Comparison of ENCODE assay signal across 24 cellular contexts in the genomic region with DNA sequence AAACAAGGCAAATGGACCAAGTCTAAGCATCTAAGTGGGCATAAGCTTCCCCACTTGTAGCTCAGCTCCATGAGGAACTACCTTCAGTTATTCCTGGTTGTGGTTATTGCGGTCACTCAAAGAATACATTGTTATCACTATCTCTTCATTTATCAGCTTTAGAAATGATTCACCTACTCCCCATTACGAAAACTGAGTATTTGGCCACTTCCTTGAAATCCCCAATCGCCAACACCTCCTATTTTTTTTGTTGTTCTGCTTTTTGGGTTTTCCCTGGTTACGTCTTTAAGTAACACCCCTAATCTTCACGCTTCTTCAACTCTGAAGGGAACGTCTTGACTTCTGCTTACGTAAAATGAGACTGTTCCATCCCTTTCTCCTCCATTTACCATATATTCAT. TPM values are rescaled to one million over a fixed set of nuclear protein-coding genes. Genes with fewer than 3 reads are reported as not detected.
DNase-seq lines count a peak whose midpoint lies in the region; ATAC-seq, FAIRE-seq and TF ChIP-seq lines count a peak whose summit lies in the region.
"Had no signal": no experiment of that assay in that cellular context is flagged by ENCODE, and none has a peak within 500 bp of the region (broad histone marks: within the 10 kb centered on the region; RNA-seq: fewer than 3 reads in every experiment).

No MANE protein-coding gene starts in this region.

- H3K79me2 ChIP-seq in GM12878 (ENCODE audit: control insufficient read depth, insufficient read depth, low read length), result no peaks in the 10 kb centered on the region

- no peak for TF ChIP-seq EP300 in GM12878 (IDR thresholded peaks at IDR 0.05; ENCODE audit: borderline replicate concordance in 1 of 2, control insufficient read depth in 1 of 2, low read depth in 2 of 2, low read length in 2 of 2)

- WGBS in GM12878 (ENCODE audit: insufficient coverage, insufficient replicate concordance, low lambda C conversion rate, missing lambda C conversion rate), result 38% methylated on average over 7 of the region's 7 CpGs

- peak; percentile 16 to 48 for DNase-seq in NOMO-1 (lab: John Stamatoyannopoulos, UW; ENCODE audit: unreplicated experiment in 2 of 2)
- no peak for DNase-seq in NOMO-1 treated with dmso at 0.1 percent for 144 hours (lab: John Stamatoyannopoulos, UW; ENCODE audit: unreplicated experiment)
- DNase-seq in NB4 (ENCODE audit: low read depth), result peak; percentile 89
- DNase-seq in SKM-1 treated with dmso at 0.1 percent for 144 hours (lab: John Stamatoyannopoulos, UW; ENCODE audit: unreplicated experiment), result peak; percentile 79
- DNase-seq in GM12878 (ENCODE audit: low read depth, low spot score), result no peak
- DNase-seq in NCI-H2227 treated with DMSO at 0.1 percent for 48 hours (lab: John Stamatoyannopoulos, UW), result no peak
- DNase-seq in NCI-H446 treated with DMSO at 0.1 percent for 48 hours (lab: John Stamatoyannopoulos, UW), result no peak
- DNase-seq: Calu3; CD8-positive, alpha-beta T cell; DMS153; MG63; NCI-H1105 treated with DMSO at 0.1 percent for 48 hours; NCI-H2081; NCI-H2171; NCI-H446; NCI-H526 treated with DMSO at 0.1 percent for 48 hours; Peyer's patch had no signal

- no peak for FAIRE-seq in GM12878 (lab: Jason Lieb, UNC)
- FAIRE-seq: GM18507, H1 had no signal

- in situ Hi-C loops in GM12878 (cut with MboI), result no loop called here

- H2AFZ ChIP-seq in GM12878 (ENCODE audit: control insufficient read depth, low read depth, low read length), result no peak overlapping the region

- CTCF ChIA-PET in GM12878 (lab: Yijun Ruan, JAX), result interaction anchor here (0.6 to 1.4 kb wide), 2 partner anchors 45 to 596 kb away, joined by 4 to 5 read pairs; no protein-coding TSS in a partner anchor

- POLR2A ChIA-PET in GM12878 (lab: Charles Lee), result interaction anchor here (0.7 kb wide), 1 partner anchor 214 kb away, joined by 6 read pairs; no protein-coding TSS in a partner anchor

- TF ChIP-seq CTCF in NB4 (IDR thresholded peaks at IDR 0.05; ENCODE audit: low read depth, low read length) (no peak), GM12878 (IDR thresholded peaks at IDR 0.05 in 2 of 3, conservative IDR thresholded peaks at IDR 0.05 in 1 of 3; ENCODE audit: control insufficient read depth in 2 of 3, extremely low read depth in 1 of 3, insufficient read depth in 1 of 3, low read depth in 3 of 3, low read length in 3 of 3) (no peak)

- no peak for ATAC-seq in GM12878
- no peak for ATAC-seq in HG02884 (IDR thresholded peaks at IDR 0.05; ENCODE audit: unreplicated experiment)
- ATAC-seq: CD8-positive, alpha-beta T cell; HCT116 had no signal

- RAD21 ChIA-PET in GM12878 (lab: Charles Lee; ENCODE audit: unreplicated experiment), result no interaction called here

- H3K9me3 ChIP-seq in GM12878 (replicated peaks; ENCODE audit: control insufficient read depth, insufficient read depth, low read length), result peaks cover 13% of the 10 kb centered on the region; the same call in 2 of the 3 replicates

- TF ChIP-seq RAD21 in GM12878 (IDR thresholded peaks at IDR 0.05; ENCODE audit: insufficient read depth, low read depth, low read length), result no peak

- H3K27me3 ChIP-seq in GM12878 (replicated peaks in 1 of 2; ENCODE audit: control insufficient read depth in 2 of 2, insufficient read depth in 2 of 2, low read length in 1 of 2), result no peaks in the 10 kb centered on the region
- H3K27me3 ChIP-seq: BLaER1 treated with 17β-estradiol and CSF1 and Interleukin-3, amounts not matched to agents 10 nM and 100 nM; MG63; Peyer's patch; SJSA1 had no signal

- no peak overlapping the region for H3K9ac ChIP-seq in GM12878 (ENCODE audit: control insufficient read depth, insufficient read depth, low read length)
- H3K9ac ChIP-seq: BLaER1 treated with 17β-estradiol and CSF1 and Interleukin-3, amounts not matched to agents 10 nM and 100 nM had no signal

- TF ChIP-seq POLR2A in NB4 (IDR thresholded peaks at IDR 0.05; ENCODE audit: extremely low read depth, insufficient read length) (no peak), GM12878 (IDR thresholded peaks at IDR 0.05; ENCODE audit: low read depth, low read length) (no peak)

- H3K4me3 ChIP-seq in NB4 (ENCODE audit: low read depth, low read length), result no peak overlapping the region
- H3K4me3 ChIP-seq in GM12878, result no peak overlapping the region
- H3K4me3 ChIP-seq: MG63, Peyer's patch, SJSA1 had no signal

- H3K4me2 ChIP-seq in GM12878 (ENCODE audit: control insufficient read depth, insufficient read depth), result no peak overlapping the region

- peaks cover 0 to 2% of the 10 kb centered on the region in 2 experiments; a peak in 1 of 4 replicates for H3K36me3 ChIP-seq in GM12878 (ENCODE audit: control insufficient read depth in 2 of 2, insufficient read depth in 2 of 2, low read length in 1 of 2)

- no TSS peak for BruUV-seq in GM12878 (replicated peaks; lab: Mats Ljungman, UMichigan)

- H4K20me1 ChIP-seq in GM12878 (ENCODE audit: control insufficient read depth, insufficient read depth), result no peaks in the 10 kb centered on the region
- H4K20me1 ChIP-seq: BLaER1 treated with 17β-estradiol and CSF1 and Interleukin-3, amounts not matched to agents 10 nM and 100 nM had no signal

- H3K4me1 ChIP-seq in GM12878 (ENCODE audit: control insufficient read depth, insufficient read depth, low read length), result no peaks in the 10 kb centered on the region
- H3K4me1 ChIP-seq: Peyer's patch, SJSA1 had no signal

- H3K27ac ChIP-seq in GM12878 (ENCODE audit: control insufficient read depth, insufficient read depth), result no peak overlapping the region
- H3K27ac ChIP-seq: 22Rv1, Peyer's patch, SJSA1 had no signal

- intact Hi-C loops in GM12878 (cut with micrococcal nuclease; ENCODE audit: unreplicated experiment), result no loop called here

- SMC1A ChIA-PET in GM12878 (lab: Charles Lee; ENCODE audit: uncharacterized antibody, unreplicated experiment), result no interaction called here

TF ChIP-seq in GM12878, 131 proteins besides CTCF, POLR2A, EP300 and RAD21:
- peak; percentile 35; the same call in 1 of the 2 replicates for TF ChIP-seq RUNX3 (IDR thresholded peaks at IDR 0.05; ENCODE audit: low read length)
- peak; percentile 40; the same call in 1 of the 2 replicates for TF ChIP-seq IKZF1 (conservative IDR thresholded peaks at IDR 0.05)
- no peak for TF ChIP-seq SMAD5 (IDR thresholded peaks at IDR 0.05; ENCODE audit: low read depth)
- TF ChIP-seq IKZF2 (IDR thresholded peaks at IDR 0.05), result peak; percentile 40 to 54; a peak in 3 of 4 replicates

RNA-seq across cellular contexts. Expression of a gene that starts 20.7 kb away (rescaled TPM):
- 40.4 and 43.5 TPM in 2 replicates for total RNA-seq in GM12878 (2013; cell fraction: nucleolus; rRNA removed)
- total RNA-seq in GM12878 (2014; rRNA removed), result 18.5 and 19.5 TPM in 2 replicates
- total RNA-seq in GM12878 (2014; rRNA removed; fragmentation: Illumina TruSeq; extraction: Trizol), result 23.6 and 23.9 TPM in 2 replicates
- 29.9 and 31.1 TPM in 2 replicates for total RNA-seq in GM12878 (2021)
- 16.3 TPM for polyA plus RNA-seq in GM12878 (2011; ENCODE audit: low read depth)
- 52.9 and 57.9 TPM in 2 replicates for polyA plus RNA-seq in GM12878 (2011; rRNA removed)
- polyA plus RNA-seq in GM12878 (2011; cell fraction: cytosol; rRNA removed), result 28.4 and 31.9 TPM in 2 replicates
- polyA plus RNA-seq in GM12878 (2011; cell fraction: nucleus; rRNA removed), result 26.9 and 32.0 TPM in 2 replicates
- polyA plus RNA-seq in GM12878 (2012), result 15.5 and 16.2 TPM in 2 replicates
- 33.5 and 43.4 TPM in 2 replicates for polyA plus RNA-seq in GM12878 (2014; fragmentation: Illumina TruSeq; extraction: Trizol)
- polyA plus RNA-seq in GM12878 (2014; fragmentation: Nextera tagmentation; extraction: Ambion mirVana), result 1 to 10 TPM; 4.8 to 6.8 TPM
- polyA plus RNA-seq in GM12878 (2014; rRNA removed), result 23.1 and 26.8 TPM in 2 replicates
- polyA plus RNA-seq in GM12878 (2016; fragmentation: Nextera tagmentation; extraction: Ambion mirVana), result 10 to 100 TPM in 1 of 2 experiments, 1 to 10 TPM in 1; 2.1 to 20.3 TPM
- polyA minus RNA-seq in GM12878 (2011; rRNA and poly(A)+ RNA removed), result 53.9 and 58.7 TPM in 2 replicates
- polyA minus RNA-seq in GM12878 (2011; cell fraction: cytosol; rRNA and poly(A)+ RNA removed), result 16.2 and 20.4 TPM in 2 replicates
- 16.1 and 26.7 TPM in 2 replicates for polyA minus RNA-seq in GM12878 (2011; cell fraction: nucleus; rRNA and poly(A)+ RNA removed)

Comparison
In these comparisons a context has a peak if more than half of its experiments do, and no peak if none do; other contexts are left out.
1. DNase-seq: peak in NOMO-1 (2 of 2), NB4 (single experiment) and SKM-1 treated with dmso at 0.1 percent for 144 hours (single experiment); none in NOMO-1 treated with dmso at 0.1 percent for 144 hours (single experiment), GM12878 (single experiment), NCI-H2227 treated with DMSO at 0.1 percent for 48 hours (single experiment) and NCI-H446 treated with DMSO at 0.1 percent for 48 hours (single experiment).